ENCODE assay signal across 8 cellular contexts in the genomic region with DNA sequence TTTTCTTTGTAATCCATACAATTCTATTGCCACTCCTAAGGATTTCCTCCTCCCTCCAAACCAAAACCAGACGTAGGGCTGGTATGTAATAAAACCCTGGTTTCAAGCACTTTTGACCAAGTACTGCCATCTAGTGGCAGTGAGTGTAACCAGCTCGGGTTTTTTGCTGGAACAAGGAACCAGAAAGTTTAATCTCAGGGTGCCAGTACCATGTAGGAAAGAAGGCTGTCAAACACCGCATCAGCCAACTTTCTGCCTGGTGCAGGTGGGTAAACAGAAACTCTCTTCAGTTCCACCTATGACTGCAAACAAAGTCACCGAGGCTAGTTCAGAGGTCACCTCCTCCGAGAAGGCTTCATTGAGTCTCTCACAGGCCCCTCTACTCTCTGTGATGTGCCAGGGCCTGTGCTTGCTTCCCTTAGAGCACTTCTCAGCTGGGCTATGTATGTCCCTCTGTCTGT. TPM values are rescaled to one million over a fixed set of nuclear protein-coding genes. Genes with fewer than 3 reads are reported as not detected.
DNase-seq lines count a peak whose midpoint lies in the region; ATAC-seq and TF ChIP-seq lines count a peak whose summit lies in the region.

No MANE protein-coding gene starts in this region.

- ATAC-seq in GM21786 (IDR thresholded peaks at IDR 0.05; ENCODE audit: unreplicated experiment), result no peak

- H3K27ac ChIP-seq in ascending aorta, result no peak overlapping the region
- no peak overlapping the region for H3K27ac ChIP-seq in right atrium auricular region
- H3K27ac ChIP-seq in sigmoid colon, result no peak overlapping the region

- H3K27me3 ChIP-seq in ascending aorta, result no peaks in the 10 kb centered on the region
- H3K27me3 ChIP-seq in right atrium auricular region, result no peaks in the 10 kb centered on the region
- no peaks in the 10 kb centered on the region for H3K27me3 ChIP-seq in sigmoid colon

- H3K36me3 ChIP-seq in ascending aorta (no peaks in the 10 kb centered on the region), right atrium auricular region (no peaks in the 10 kb centered on the region), sigmoid colon (no peaks in the 10 kb centered on the region)

- H3K4me1 ChIP-seq in ascending aorta (no peaks in the 10 kb centered on the region), right atrium auricular region (no peaks in the 10 kb centered on the region), sigmoid colon (peaks cover 0 to 10% (median 3%) of the 10 kb centered on the region in 4 donors)

- no peak for TF ChIP-seq POLR2A in sigmoid colon (IDR thresholded peaks at IDR 0.05)

- no peaks in the 10 kb centered on the region for H3K9me3 ChIP-seq in ascending aorta
- no peaks in the 10 kb centered on the region for H3K9me3 ChIP-seq in right atrium auricular region
- H3K9me3 ChIP-seq in sigmoid colon, result no peaks in the 10 kb centered on the region

- TF ChIP-seq CTCF in ascending aorta (IDR thresholded peaks at IDR 0.05) (peak; percentile 48 to 83 (median 70)), right atrium auricular region (IDR thresholded peaks at IDR 0.05) (peak; percentile 85 to 89), sigmoid colon (IDR thresholded peaks at IDR 0.05) (peak; percentile 74 to 82 (median 79))

- H3K4me3 ChIP-seq in ascending aorta (no peak overlapping the region), right atrium auricular region (no peak overlapping the region), sigmoid colon (no peak overlapping the region)

- intact Hi-C loops in ascending aorta (cut with DNase I), result loop anchor here (10.0 kb wide), 1 partner anchor 155 kb away; no protein-coding TSS in a partner anchor
- intact Hi-C loops in sigmoid colon (cut with DNase I), result loop anchor here (1.0 to 10.0 kb wide), 2 partner anchors 100 to 665 kb away; no protein-coding TSS in a partner anchor

- DNase-seq in AG20443 (ENCODE audit: low spot score) (peak; percentile 78), GM19240 (ENCODE audit: insufficient read length, low spot score) (peak; percentile 29), NCI-H1048 (lab: John Stamatoyannopoulos, UW) (peak; percentile 16), T-helper 1 cell (peak in 4 of 5 donors; percentile 13 to 55 (median 34)), ascending aorta (ENCODE audit: low spot score in 2 of 2) (no peak), right atrium auricular region (ENCODE audit: low spot score) (no peak), sigmoid colon (peak; percentile 76)

- 5 to 22% methylated on average over 5 of the region's 5 CpGs for WGBS in sigmoid colon, 2 donors

- TF ChIP-seq EP300 in sigmoid colon (IDR thresholded peaks at IDR 0.05), result no peak

RNA-seq across cellular contexts. Expression of gene THNSL2, which starts 10.2 kb away (rescaled TPM):
- total RNA-seq in ascending aorta (13.8 TPM), right atrium auricular region (10 to 100 TPM; 21.2 to 34.3 TPM), sigmoid colon (10 to 100 TPM in 3 of 4 donors, 1 to 10 TPM in 1; 2.5 to 32.4 (median 28.5) TPM)
- 10 to 100 TPM in 2 of 3 donors, 1 to 10 TPM in 1; 9.9 to 23.4 (median 16.6) TPM for polyA plus RNA-seq in sigmoid colon

RNA-seq across cellular contexts. Expression of gene FABP1, which starts 32.1 kb away (rescaled TPM):
- total RNA-seq in ascending aorta (not detected), right atrium auricular region (not detected), sigmoid colon (1 to 10 TPM in 1 of 4 donors, not detected in 3; 5.4 TPM)
- over 10,000 TPM in 1 of 3 donors, 1,000 to 10,000 TPM in 2; 7,344 to 26,931 (median 8,536) TPM for polyA plus RNA-seq in sigmoid colon

Comparison
In these comparisons a context has a peak if more than half of its experiments do, and no peak if none do; other contexts are left out.
1. DNase-seq: peak in AG20443 (single experiment), GM19240 (single experiment), NCI-H1048 (single experiment), T-helper 1 cell (4 of 5) and sigmoid colon (single experiment); none in ascending aorta (0 of 2) and right atrium auricular region (single experiment).
2. Peak in every context shown above with its lines, with median percentiles within 50 percentile points of each other: CTCF ChIP-seq.